ENCODE assay signal across 11 cellular contexts in genomic region chr6:116420341-116420740, GRCh38.
"Had no signal": no experiment of that assay in that cellular context is flagged by ENCODE, and none has a peak within 500 bp of the region (broad histone marks: within the 10 kb centered on the region; RNA-seq: fewer than 3 reads in every experiment).

No MANE protein-coding gene starts in this region.

- H3K4me3 ChIP-seq: GM23248, GM23338, HAP-1 had no signal

- H3K4me3 Mint-ChIP-seq: GM23338, H9, HFFc6 had no signal

- H3K9ac ChIP-seq: GM23248 had no signal

- H3K9me3 Mint-ChIP-seq: GM23338, H9, HFFc6 had no signal

- H3K9me3 ChIP-seq: HAP-1 had no signal

- H3K27ac ChIP-seq: GM23248 had no signal

- ATAC-seq: GM23338, HCT116 had no signal

- H3K36me3 ChIP-seq: HAP-1 had no signal

- DNase-seq: GM23248, GOT3, H7, H9, HCEC 1CT, HFFc6 had no signal

- H3K4me2 ChIP-seq: GM23338 had no signal

- H3K27ac Mint-ChIP-seq: GM23338, HFFc6 had no signal

- FAIRE-seq: H1, H54 had no signal

- H2AFZ ChIP-seq: GM23248, GM23338 had no signal

- H3K4me1 ChIP-seq: HAP-1 had no signal
